14 cellular contexts compared by ENCODE assay signal in genomic region chr6:38337819-38338465, GRCh38.
DNase-seq lines count a peak whose midpoint lies in the region; ATAC-seq and TF ChIP-seq lines count a peak whose summit lies in the region.
"Had no signal": no experiment of that assay in that cellular context is flagged by ENCODE, and none has a peak within 500 bp of the region (broad histone marks: within the 10 kb centered on the region; RNA-seq: fewer than 3 reads in every experiment).

No MANE protein-coding gene starts in this region.

- no peak overlapping the region for H3K4me3 ChIP-seq in AG09309 (ENCODE audit: control insufficient read depth, low read depth, low read length)
- H3K4me3 ChIP-seq in astrocyte of the spinal cord (ENCODE audit: low read depth, low read length) = no peak overlapping the region
- H3K4me3 ChIP-seq: coronary artery had no signal

- in situ Hi-C loops in astrocyte of the spinal cord (cut with HindIII; ENCODE audit: low sequenced_read_pairs) = no loop called here

- peak; percentile 27 for TF ChIP-seq CTCF in AG09309 (IDR thresholded peaks at IDR 0.05; ENCODE audit: control insufficient read depth, insufficient read depth, low read depth, low read length, missing control alignments)
- TF ChIP-seq CTCF in astrocyte of the spinal cord (IDR thresholded peaks at IDR 0.05; ENCODE audit: low read depth, low read length) = peak; percentile 55

- no peak for ATAC-seq in HG03565 (IDR thresholded peaks at IDR 0.05; ENCODE audit: unreplicated experiment)
- no peak for ATAC-seq in GM21723 (IDR thresholded peaks at IDR 0.05; ENCODE audit: unreplicated experiment)
- ATAC-seq: activated CD4-positive, CD25-positive, alpha-beta regulatory T cell treated with anti-CD3 and anti-CD28 coated beads, Interleukin-2, amount 50 U/mL, for 24 hours; stimulated activated naive CD8-positive, alpha-beta T cell treated with anti-CD3 and anti-CD28 coated beads, Interleukin-15, Interleukin-2, amounts not matched to agents 100 U/mL and 50 U/mL, for 24 hours had no signal

- peak; percentile 67 for DNase-seq in AG09309 (ENCODE audit: low read depth)
- DNase-seq in HT1080 (ENCODE audit: low read depth) = peak; percentile 45
- DNase-seq in astrocyte of the spinal cord (ENCODE audit: low read depth, low spot score) = peak; percentile 75
- DNase-seq in kidney tubule cell (ENCODE audit: low spot score) = peak; percentile 59
- DNase-seq in NCI-H1105 treated with DMSO at 0.1 percent for 48 hours (lab: John Stamatoyannopoulos, UW) = no peak
- no peak for DNase-seq in Ammon's horn (ENCODE audit: low spot score)
- DNase-seq: CD8-positive, alpha-beta memory T cell; NCI-H1092; stimulated activated CD4-positive, alpha-beta T cell treated with anti-CD3 and anti-CD28 coated beads, Interleukin-15, amount 100 ng/mL, for 24 hours; stimulated activated naive CD8-positive, alpha-beta T cell treated with anti-CD3 and anti-CD28 coated beads, Interleukin-15, Interleukin-2, amounts not matched to agents 100 U/mL and 50 U/mL, for 24 hours had no signal

Comparison
In these comparisons a context has a peak if more than half of its experiments do, and no peak if none do; other contexts are left out.
1. DNase-seq: peak in AG09309 (single experiment), HT1080 (single experiment), astrocyte of the spinal cord (single experiment) and kidney tubule cell (single experiment); none in NCI-H1105 treated with DMSO at 0.1 percent for 48 hours (single experiment) and Ammon's horn (single experiment).